Comparison of ENCODE assay signal across 1 cellular context in the genomic region with DNA sequence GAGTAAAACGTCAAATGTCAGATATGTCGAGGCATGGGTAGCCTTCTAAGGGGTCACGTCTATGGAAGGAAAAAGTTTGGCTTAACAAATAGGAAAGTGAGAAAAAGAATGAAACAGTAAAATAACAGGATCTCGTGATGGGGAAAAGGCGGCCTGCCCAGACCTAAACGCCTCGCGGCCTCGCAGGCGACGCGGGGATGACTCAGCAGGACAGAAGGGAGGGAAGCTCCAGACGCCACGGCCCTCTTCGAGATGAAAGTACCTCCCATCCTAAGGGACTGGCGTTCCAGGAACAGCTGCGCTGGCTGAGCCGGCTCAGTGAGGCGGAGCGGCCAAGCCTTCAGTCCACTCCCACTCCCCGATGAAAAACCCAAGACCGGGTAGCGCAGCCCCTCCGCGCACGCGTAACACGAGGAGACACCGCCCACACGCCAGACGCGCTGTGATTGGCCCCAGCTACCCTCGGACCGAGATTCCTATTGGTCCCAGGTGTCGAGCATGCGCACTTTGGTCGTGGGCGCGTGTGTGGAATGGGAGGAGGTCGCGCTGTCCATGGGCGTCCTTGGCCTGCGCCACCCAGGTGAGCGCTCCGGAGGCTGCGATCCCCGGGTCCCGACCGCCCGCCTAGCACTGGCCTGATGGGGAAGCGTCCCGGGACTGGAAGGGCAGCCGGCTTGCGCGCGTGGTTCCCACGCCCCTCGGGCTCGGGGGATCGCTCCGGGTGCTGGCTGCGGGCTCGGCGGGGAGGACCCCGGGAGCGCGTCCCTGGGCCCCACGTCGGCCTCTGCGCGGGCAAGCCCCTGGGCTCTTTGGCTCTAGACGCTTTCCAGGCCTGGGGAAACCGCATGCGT.
TF ChIP-seq lines count a peak whose summit lies in the region.

No MANE protein-coding gene starts in this region.

TF ChIP-seq in HepG2, 621 proteins besides CTCF, POLR2A, EP300 and RAD21 (continued from another document and continues in another):
- TF ChIP-seq PRDM15 (CRISPR knock-in tag; IDR thresholded peaks at IDR 0.05) (peak; percentile 37; the same call in 1 of the 2 replicates), ZNF619 (CRISPR knock-in tag; IDR thresholded peaks at IDR 0.05) (no peak), JARID2 (CRISPR knock-in tag; IDR thresholded peaks at IDR 0.05; ENCODE audit: insufficient replicate concordance) (no peak), ZNF224 (CRISPR knock-in tag; IDR thresholded peaks at IDR 0.05) (no peak; the same call in 1 of the 2 replicates), ZNF746 (CRISPR knock-in tag; IDR thresholded peaks at IDR 0.05) (no peak), ZNF431 (CRISPR knock-in tag; IDR thresholded peaks at IDR 0.05; ENCODE audit: borderline replicate concordance, low read depth) (no peak), SALL2 (CRISPR knock-in tag; IDR thresholded peaks at IDR 0.05) (peak; percentile 52; the same call in 1 of the 2 replicates), EEA1 (CRISPR knock-in tag; IDR thresholded peaks at IDR 0.05; ENCODE audit: borderline replicate concordance) (no peak), ZNF580 (CRISPR knock-in tag; IDR thresholded peaks at IDR 0.05; ENCODE audit: borderline replicate concordance, low read depth) (no peak), GPBP1L1 (CRISPR knock-in tag; IDR thresholded peaks at IDR 0.05) (no peak), ZNF704 (CRISPR knock-in tag; IDR thresholded peaks at IDR 0.05; ENCODE audit: borderline replicate concordance) (peak; percentile 78; the same call in 1 of the 2 replicates), POLR2AphosphoS5 (IDR thresholded peaks at IDR 0.05; ENCODE audit: low read depth, low read length) (peak; percentile 59), SRF (IDR thresholded peaks at IDR 0.05; ENCODE audit: low read depth, low read length) (no peak), MTA3 (CRISPR knock-in tag; IDR thresholded peaks at IDR 0.05) (no peak), ZNF562 (CRISPR knock-in tag; IDR thresholded peaks at IDR 0.05; ENCODE audit: borderline replicate concordance) (no peak), ZNF550 (CRISPR knock-in tag; IDR thresholded peaks at IDR 0.05; ENCODE audit: borderline replicate concordance) (no peak), PAWR (CRISPR knock-in tag; IDR thresholded peaks at IDR 0.05; ENCODE audit: borderline replicate concordance) (no peak), ZNF143 (CRISPR knock-in tag; IDR thresholded peaks at IDR 0.05) (no peak), KLF6 (CRISPR knock-in tag; IDR thresholded peaks at IDR 0.05) (peak; percentile 53; the same call in 1 of the 2 replicates), GATA4 (IDR thresholded peaks at IDR 0.05; ENCODE audit: borderline replicate concordance, low read depth) (no peak), KDM4B (CRISPR knock-in tag; IDR thresholded peaks at IDR 0.05) (no peak), PHF5A (CRISPR knock-in tag; IDR thresholded peaks at IDR 0.05; ENCODE audit: low read depth, unreplicated experiment) (no peak), ZNF772 (CRISPR knock-in tag; IDR thresholded peaks at IDR 0.05) (peak; percentile 17; the same call in 1 of the 2 replicates), ZNF605 (CRISPR knock-in tag; IDR thresholded peaks at IDR 0.05) (0 out of 2 replicates have a peak, but pooled peaks have one; percentile 25), PHF21A (CRISPR knock-in tag; IDR thresholded peaks at IDR 0.05) (peak; percentile 44; the same call in 1 of the 2 replicates), ATF2 (CRISPR knock-in tag; IDR thresholded peaks at IDR 0.05) (peak; percentile 52; the same call in 1 of the 2 replicates), CREBL2 (CRISPR knock-in tag; IDR thresholded peaks at IDR 0.05; ENCODE audit: borderline replicate concordance) (no peak), KMT2B (CRISPR knock-in tag; IDR thresholded peaks at IDR 0.05) (peak; percentile 56), ZKSCAN5 (CRISPR knock-in tag; IDR thresholded peaks at IDR 0.05) (no peak), MYC (CRISPR knock-in tag; IDR thresholded peaks at IDR 0.05; ENCODE audit: borderline replicate concordance) (peak; percentile 51; the same call in 1 of the 2 replicates), ZFX (CRISPR knock-in tag; IDR thresholded peaks at IDR 0.05; ENCODE audit: low read depth) (peak; percentile 82)
- TF ChIP-seq, protein P1, sequence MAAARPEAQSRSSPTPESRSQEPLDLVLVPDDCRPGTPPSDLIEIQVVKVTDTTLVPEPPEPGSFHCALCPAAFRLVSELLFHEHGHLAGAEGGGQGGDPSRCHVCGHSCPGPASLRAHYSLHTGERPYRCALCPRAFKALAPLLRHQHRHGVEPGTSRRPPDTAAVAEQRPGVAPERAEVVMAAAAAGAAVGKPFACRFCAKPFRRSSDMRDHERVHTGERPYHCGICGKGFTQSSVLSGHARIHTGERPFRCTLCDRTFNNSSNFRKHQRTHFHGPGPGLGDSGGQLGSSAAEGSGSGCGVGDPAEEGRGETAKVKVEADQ (CRISPR knock-in tag; IDR thresholded peaks at IDR 0.05; ENCODE audit: borderline replicate concordance): no peak
- TF ChIP-seq, protein P2, sequence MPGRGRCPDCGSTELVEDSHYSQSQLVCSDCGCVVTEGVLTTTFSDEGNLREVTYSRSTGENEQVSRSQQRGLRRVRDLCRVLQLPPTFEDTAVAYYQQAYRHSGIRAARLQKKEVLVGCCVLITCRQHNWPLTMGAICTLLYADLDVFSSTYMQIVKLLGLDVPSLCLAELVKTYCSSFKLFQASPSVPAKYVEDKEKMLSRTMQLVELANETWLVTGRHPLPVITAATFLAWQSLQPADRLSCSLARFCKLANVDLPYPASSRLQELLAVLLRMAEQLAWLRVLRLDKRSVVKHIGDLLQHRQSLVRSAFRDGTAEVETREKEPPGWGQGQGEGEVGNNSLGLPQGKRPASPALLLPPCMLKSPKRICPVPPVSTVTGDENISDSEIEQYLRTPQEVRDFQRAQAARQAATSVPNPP (CRISPR knock-in tag; IDR thresholded peaks at IDR 0.05): 0 out of 2 replicates have a peak, but pooled peaks have one; percentile 49
- TF ChIP-seq, protein P3, sequence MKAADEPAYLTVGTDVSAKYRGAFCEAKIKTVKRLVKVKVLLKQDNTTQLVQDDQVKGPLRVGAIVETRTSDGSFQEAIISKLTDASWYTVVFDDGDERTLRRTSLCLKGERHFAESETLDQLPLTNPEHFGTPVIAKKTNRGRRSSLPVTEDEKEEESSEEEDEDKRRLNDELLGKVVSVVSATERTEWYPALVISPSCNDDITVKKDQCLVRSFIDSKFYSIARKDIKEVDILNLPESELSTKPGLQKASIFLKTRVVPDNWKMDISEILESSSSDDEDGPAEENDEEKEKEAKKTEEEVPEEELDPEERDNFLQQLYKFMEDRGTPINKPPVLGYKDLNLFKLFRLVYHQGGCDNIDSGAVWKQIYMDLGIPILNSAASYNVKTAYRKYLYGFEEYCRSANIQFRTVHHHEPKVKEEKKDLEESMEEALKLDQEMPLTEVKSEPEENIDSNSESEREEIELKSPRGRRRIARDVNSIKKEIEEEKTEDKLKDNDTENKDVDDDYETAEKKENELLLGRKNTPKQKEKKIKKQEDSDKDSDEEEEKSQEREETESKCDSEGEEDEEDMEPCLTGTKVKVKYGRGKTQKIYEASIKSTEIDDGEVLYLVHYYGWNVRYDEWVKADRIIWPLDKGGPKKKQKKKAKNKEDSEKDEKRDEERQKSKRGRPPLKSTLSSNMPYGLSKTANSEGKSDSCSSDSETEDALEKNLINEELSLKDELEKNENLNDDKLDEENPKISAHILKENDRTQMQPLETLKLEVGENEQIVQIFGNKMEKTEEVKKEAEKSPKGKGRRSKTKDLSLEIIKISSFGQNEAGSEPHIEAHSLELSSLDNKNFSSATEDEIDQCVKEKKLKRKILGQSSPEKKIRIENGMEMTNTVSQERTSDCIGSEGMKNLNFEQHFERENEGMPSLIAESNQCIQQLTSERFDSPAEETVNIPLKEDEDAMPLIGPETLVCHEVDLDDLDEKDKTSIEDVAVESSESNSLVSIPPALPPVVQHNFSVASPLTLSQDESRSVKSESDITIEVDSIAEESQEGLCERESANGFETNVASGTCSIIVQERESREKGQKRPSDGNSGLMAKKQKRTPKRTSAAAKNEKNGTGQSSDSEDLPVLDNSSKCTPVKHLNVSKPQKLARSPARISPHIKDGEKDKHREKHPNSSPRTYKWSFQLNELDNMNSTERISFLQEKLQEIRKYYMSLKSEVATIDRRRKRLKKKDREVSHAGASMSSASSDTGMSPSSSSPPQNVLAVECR (CRISPR knock-in tag; IDR thresholded peaks at IDR 0.05; ENCODE audit: borderline replicate concordance): peak; percentile 77
- TF ChIP-seq, protein P4, sequence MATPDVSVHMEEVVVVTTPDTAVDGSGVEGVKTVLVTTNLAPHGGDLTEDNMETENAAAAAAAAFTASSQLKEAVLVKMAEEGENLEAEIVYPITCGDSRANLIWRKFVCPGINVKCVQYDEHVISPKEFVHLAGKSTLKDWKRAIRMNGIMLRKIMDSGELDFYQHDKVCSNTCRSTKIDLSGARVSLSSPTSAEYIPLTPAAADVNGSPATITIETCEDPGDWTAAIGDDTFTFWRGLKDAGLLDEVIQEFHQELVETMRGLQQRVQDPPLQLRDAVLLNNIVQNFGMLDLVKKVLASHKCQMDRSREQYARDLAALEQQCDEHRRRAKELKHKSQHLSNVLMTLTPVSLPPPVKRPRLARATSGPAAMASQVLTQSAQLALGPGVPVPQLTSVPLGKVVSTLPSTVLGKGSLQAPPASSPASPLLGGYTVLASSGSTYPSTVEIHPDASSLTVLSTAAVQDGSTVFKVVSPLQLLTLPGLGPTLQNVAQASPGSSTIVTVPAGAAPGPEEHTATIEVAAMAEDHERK (CRISPR knock-in tag; IDR thresholded peaks at IDR 0.05; ENCODE audit: low read depth): no peak
